ENCODE assay signal across 1 cellular context in genomic region chr1:36187800-36188593, GRCh38.
A peak's percentile ranks its signal among the peaks of the same experiment; 100 is the strongest.
TF ChIP-seq lines count a peak whose summit lies in the region.

No MANE protein-coding gene starts in this region.

TF ChIP-seq in HepG2, 621 proteins besides CTCF, POLR2A, EP300 and RAD21 (continued from another document and continues in another):
- TF ChIP-seq DZIP1 (CRISPR knock-in tag; IDR thresholded peaks at IDR 0.05) (no peak), ZNF788 (CRISPR knock-in tag; IDR thresholded peaks at IDR 0.05; ENCODE audit: borderline replicate concordance) (peak; percentile 53; the same call in 1 of the 2 replicates), FOXO4 (CRISPR knock-in tag; conservative IDR thresholded peaks at IDR 0.05) (no peak), ZNF33B (CRISPR knock-in tag; IDR thresholded peaks at IDR 0.05) (0 out of 2 replicates have a peak, but pooled peaks have one; percentile 47), TOE1 (CRISPR knock-in tag; IDR thresholded peaks at IDR 0.05) (no peak), ATM (IDR thresholded peaks at IDR 0.05; ENCODE audit: borderline replicate concordance) (no peak), TFDP2 (CRISPR knock-in tag; IDR thresholded peaks at IDR 0.05) (no peak), MAFK (conservative IDR thresholded peaks at IDR 0.05 in 1 of 2, IDR thresholded peaks at IDR 0.05 in 1 of 2; ENCODE audit: low read length in 2 of 2) (no peak), ELF4 (CRISPR knock-in tag; IDR thresholded peaks at IDR 0.05; ENCODE audit: borderline replicate concordance) (no peak), KMT2A (CRISPR knock-in tag; IDR thresholded peaks at IDR 0.05) (no peak), ZBTB7B (CRISPR knock-in tag; IDR thresholded peaks at IDR 0.05) (no peak), PTBP1 (IDR thresholded peaks at IDR 0.05; ENCODE audit: low read depth, low read length, poor library complexity, severe bottlenecking) (no peak), MYPOP (CRISPR knock-in tag; IDR thresholded peaks at IDR 0.05) (no peak), ZNF160 (CRISPR knock-in tag; IDR thresholded peaks at IDR 0.05) (no peak), MTA1 (CRISPR knock-in tag; IDR thresholded peaks at IDR 0.05; ENCODE audit: borderline replicate concordance) (peak; percentile 76; the same call in 1 of the 2 replicates), ARNT (IDR thresholded peaks at IDR 0.05) (no peak), CAMTA2 (CRISPR knock-in tag; IDR thresholded peaks at IDR 0.05; ENCODE audit: borderline replicate concordance) (no peak), HINFP (CRISPR knock-in tag; IDR thresholded peaks at IDR 0.05; ENCODE audit: low read depth) (no peak), EEA1 (CRISPR knock-in tag; IDR thresholded peaks at IDR 0.05; ENCODE audit: borderline replicate concordance) (no peak), PAWR (CRISPR knock-in tag; IDR thresholded peaks at IDR 0.05; ENCODE audit: borderline replicate concordance) (no peak), NCOA2 (CRISPR knock-in tag; IDR thresholded peaks at IDR 0.05) (no peak), HNF1A (IDR thresholded peaks at IDR 0.05; ENCODE audit: low read depth) (no peak), HNF1A (CRISPR knock-in tag; IDR thresholded peaks at IDR 0.05; ENCODE audit: borderline replicate concordance) (peak; percentile 36; the same call in 1 of the 2 replicates), SP1 (IDR thresholded peaks at IDR 0.05) (no peak), SP1 (CRISPR knock-in tag; IDR thresholded peaks at IDR 0.05) (no peak), ETV6 (CRISPR knock-in tag; conservative IDR thresholded peaks at IDR 0.05) (no peak), ERF (CRISPR knock-in tag; IDR thresholded peaks at IDR 0.05) (0 out of 2 replicates have a peak, but pooled peaks have one; percentile 33), ZBTB39 (CRISPR knock-in tag; IDR thresholded peaks at IDR 0.05) (no peak), NBN (conservative IDR thresholded peaks at IDR 0.05) (no peak), ZMYM3 (CRISPR knock-in tag; IDR thresholded peaks at IDR 0.05) (peak; percentile 35; the same call in 1 of the 2 replicates), ZNF331 (CRISPR knock-in tag; IDR thresholded peaks at IDR 0.05) (peak; percentile 81), ZSCAN25 (CRISPR knock-in tag; IDR thresholded peaks at IDR 0.05) (peak; percentile 96), SKIL (CRISPR knock-in tag; IDR thresholded peaks at IDR 0.05; ENCODE audit: borderline replicate concordance) (no peak), ZNF441 (CRISPR knock-in tag; IDR thresholded peaks at IDR 0.05; ENCODE audit: borderline replicate concordance) (no peak), ZXDC (CRISPR knock-in tag; IDR thresholded peaks at IDR 0.05) (no peak), ZSCAN21 (CRISPR knock-in tag; IDR thresholded peaks at IDR 0.05; ENCODE audit: borderline replicate concordance) (no peak), SYNCRIP (IDR thresholded peaks at IDR 0.05; ENCODE audit: insufficient read depth, low read depth, low read length) (no peak), ZNF850 (CRISPR knock-in tag; conservative IDR thresholded peaks at IDR 0.05) (no peak), ZNF503 (CRISPR knock-in tag; IDR thresholded peaks at IDR 0.05) (no peak), SALL2 (CRISPR knock-in tag; IDR thresholded peaks at IDR 0.05) (0 out of 2 replicates have a peak, but pooled peaks have one; percentile 35), KLF12 (CRISPR knock-in tag; IDR thresholded peaks at IDR 0.05; ENCODE audit: borderline replicate concordance) (no peak)
